Comparison of ENCODE assay signal across 8 cellular contexts in the genomic region with DNA sequence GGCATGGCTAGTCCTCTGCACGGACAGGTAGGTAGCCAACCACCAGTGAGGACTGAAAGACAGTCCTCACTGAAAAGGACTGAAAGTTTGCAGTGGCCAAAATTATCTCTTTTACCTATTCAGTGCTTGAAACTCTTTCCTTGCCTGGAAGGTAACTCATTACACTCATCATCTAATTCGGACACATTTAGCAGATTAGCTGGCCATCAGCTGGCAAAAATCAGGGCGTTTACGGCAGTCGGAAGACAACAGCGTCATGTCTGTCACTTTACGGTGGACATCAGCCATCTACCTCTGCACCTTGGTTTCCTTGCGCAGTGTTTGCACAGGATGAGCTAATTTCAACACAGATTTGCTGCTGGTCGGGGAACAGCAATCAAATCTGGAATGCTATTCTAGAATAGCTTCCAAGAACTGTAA. TPM values are rescaled to one million over a fixed set of nuclear protein-coding genes. Genes with fewer than 3 reads are reported as not detected.
DNase-seq lines count a peak whose midpoint lies in the region; ATAC-seq and TF ChIP-seq lines count a peak whose summit lies in the region.

No MANE protein-coding gene starts in this region.

- H3K4me3 ChIP-seq in WI38 (ENCODE audit: low read depth, low read length) = peak overlapping the region; percentile 91
- H3K4me3 ChIP-seq in esophagus (ENCODE audit: low read depth in 1 of 2, low read length in 2 of 2) = peak overlapping the region; percentile 73 to 95
- H3K4me3 ChIP-seq in naive thymus-derived CD4-positive, alpha-beta T cell (ENCODE audit: low read length) = peak overlapping the region; percentile 78

- peak overlapping the region; percentile 82 to 97 (median 94) for H3K4me3 Mint-ChIP-seq in naive thymus-derived CD4-positive, alpha-beta T cell

- peak overlapping the region; percentile 83 to 95 (median 90) for H3K27ac Mint-ChIP-seq in naive thymus-derived CD4-positive, alpha-beta T cell

- H3K4me1 Mint-ChIP-seq in naive thymus-derived CD4-positive, alpha-beta T cell = peaks cover 41 to 63% (median 58%) of the 10 kb centered on the region in 7 donors

- peak overlapping the region; percentile 89 for H3K27ac ChIP-seq in 22Rv1
- peak overlapping the region; percentile 96 to 98 for H3K27ac ChIP-seq in esophagus (ENCODE audit: low read depth in 2 of 2, low read length in 1 of 2)
- H3K27ac ChIP-seq in naive thymus-derived CD4-positive, alpha-beta T cell (ENCODE audit: low read depth, low read length) = peak overlapping the region; percentile 98

- no peak for TF ChIP-seq CTCF in 22Rv1 (IDR thresholded peaks at IDR 0.05)
- no peak for TF ChIP-seq CTCF in GM10248 (IDR thresholded peaks at IDR 0.05; ENCODE audit: control extremely low read depth, extremely low read depth, low read depth, missing control alignments)
- TF ChIP-seq CTCF in WI38 (IDR thresholded peaks at IDR 0.05; ENCODE audit: low read depth, low read length) = no peak

- no peaks in the 10 kb centered on the region for H3K36me3 ChIP-seq in esophagus (ENCODE audit: control insufficient read depth in 2 of 2, insufficient read depth in 2 of 2, low read length in 1 of 2)
- peaks cover 0 to 8% (median 0%) of the 10 kb centered on the region in 3 experiments for H3K36me3 ChIP-seq in naive thymus-derived CD4-positive, alpha-beta T cell (ENCODE audit: control insufficient read depth in 2 of 3, insufficient read depth in 3 of 3, low read length in 3 of 3)

- DNase-seq in GM10248 (ENCODE audit: extremely low spot score) = peak; percentile 65
- peak; percentile 17 for DNase-seq in NCI-H1092 (lab: John Stamatoyannopoulos, UW)
- DNase-seq in naive thymus-derived CD4-positive, alpha-beta T cell = peak in 4 of 9 donors; percentile 36 to 61 (median 55)
- no peak for DNase-seq in KBM-7

- POLR2A ChIA-PET in GM10248 (lab: Yijun Ruan, JAX) = interaction anchor here (0.7 kb wide), 2 partner anchors 17 to 149 kb away, joined by 3 to 8 read pairs; no protein-coding TSS in a partner anchor
- POLR2A ChIA-PET in naive thymus-derived CD4-positive, alpha-beta T cell (lab: Charles Lee) = interaction anchor here (0.5 to 3.3 kb wide), 14 partner anchors 10 to 1049 kb away, joined by 3 to 22 read pairs (median 4); a partner anchor contains a TSS

- ATAC-seq in HG02610 (IDR thresholded peaks at IDR 0.05; ENCODE audit: unreplicated experiment) = peak; percentile 11
- ATAC-seq in naive thymus-derived CD4-positive, alpha-beta T cell = peak; percentile 39

- no peaks in the 10 kb centered on the region for H3K9me3 ChIP-seq in esophagus (ENCODE audit: control insufficient read depth in 2 of 2, insufficient read depth in 1 of 2, low read depth in 1 of 2, low read length in 1 of 2)
- H3K9me3 ChIP-seq in naive thymus-derived CD4-positive, alpha-beta T cell (ENCODE audit: control insufficient read depth in 2 of 3, low read length in 3 of 3) = no peaks in the 10 kb centered on the region

- H3K27me3 ChIP-seq in esophagus (ENCODE audit: control insufficient read depth in 1 of 2, insufficient read depth in 2 of 2, low read length in 2 of 2) = no peaks in the 10 kb centered on the region
- H3K27me3 ChIP-seq in naive thymus-derived CD4-positive, alpha-beta T cell (ENCODE audit: control insufficient read depth in 2 of 2, insufficient read depth in 2 of 2, low read length in 2 of 2) = no peaks in the 10 kb centered on the region

- intact Hi-C loops in naive thymus-derived CD4-positive, alpha-beta T cell (cut with micrococcal nuclease) = loop anchor here (1.0 to 10.0 kb wide), 6 partner anchors 212 to 1819 kb away; a partner anchor contains a TSS

- H3K36me3 Mint-ChIP-seq in naive thymus-derived CD4-positive, alpha-beta T cell = peaks cover 0 to 10% (median 0%) of the 10 kb centered on the region in 5 donors

- no peaks in the 10 kb centered on the region for H3K4me1 ChIP-seq in esophagus (ENCODE audit: control insufficient read depth in 2 of 2, insufficient read depth in 2 of 2, low read length in 1 of 2)
- peaks cover 8 to 16% of the 10 kb centered on the region in 2 donors for H3K4me1 ChIP-seq in naive thymus-derived CD4-positive, alpha-beta T cell (ENCODE audit: control insufficient read depth in 2 of 2, insufficient read depth in 2 of 2, low read length in 2 of 2)

- H3K27me3 Mint-ChIP-seq in naive thymus-derived CD4-positive, alpha-beta T cell = peaks cover 0 to 4% (median 0%) of the 10 kb centered on the region in 5 donors

- CTCF ChIA-PET in GM10248 (lab: Yijun Ruan, JAX) = interaction anchor here (0.6 to 1.5 kb wide), 3 partner anchors 11 to 166 kb away, joined by 3 to 5 read pairs (median 3); a partner anchor contains a TSS
- CTCF ChIA-PET in naive thymus-derived CD4-positive, alpha-beta T cell (lab: Charles Lee) = interaction anchor here (0.6 to 1.1 kb wide), 2 partner anchors 18 kb away, joined by 3 to 4 read pairs; no protein-coding TSS in a partner anchor

- in situ Hi-C loops in KBM-7 (cut with MboI; ENCODE audit: low pct_unique_long_range_greater_than_20kb, low sequenced_read_pairs) = no loop called here

- WGBS in esophagus, 2 donors = 1 to 2% methylated on average over 9 of the region's 9 CpGs

- H3K9me3 Mint-ChIP-seq in naive thymus-derived CD4-positive, alpha-beta T cell = peaks cover 0 to 2% (median 0%) of the 10 kb centered on the region in 11 donors

RNA-seq across cellular contexts. Expression of a gene that starts 0.7 kb away (rescaled TPM):
- polyA plus RNA-seq in esophagus = 10 to 100 TPM; 36.7 to 74.4 TPM
- 100 to 1,000 TPM in 1 of 5 experiments, 10 to 100 TPM in 4; 74.8 to 118 (median 97.3) TPM for total RNA-seq in naive thymus-derived CD4-positive, alpha-beta T cell
- 100 to 1,000 TPM; 187 to 205 TPM for polyA plus RNA-seq in naive thymus-derived CD4-positive, alpha-beta T cell

RNA-seq across cellular contexts. Expression of a gene that starts 20.2 kb away (rescaled TPM):
- polyA plus RNA-seq in esophagus = 1 to 10 TPM in 1 of 2 donors, under 1 TPM in 1; 0.54 to 2.0 TPM
- total RNA-seq in naive thymus-derived CD4-positive, alpha-beta T cell = 1 to 10 TPM; 3.2 to 4.9 (median 3.7) TPM
- polyA plus RNA-seq in naive thymus-derived CD4-positive, alpha-beta T cell = under 1 TPM; 0.18 TPM

RNA-seq across cellular contexts. Expression of a gene that starts 54.5 kb away (rescaled TPM):
- 1 to 10 TPM in 1 of 2 donors, under 1 TPM in 1; 0.60 to 1.2 TPM for polyA plus RNA-seq in esophagus
- 1 to 10 TPM in 4 of 5 experiments, under 1 TPM in 1; 0.80 to 5.4 (median 4.6) TPM for total RNA-seq in naive thymus-derived CD4-positive, alpha-beta T cell
- polyA plus RNA-seq in naive thymus-derived CD4-positive, alpha-beta T cell = under 1 TPM; 0.66 to 0.69 TPM
